In the genomic region with DNA sequence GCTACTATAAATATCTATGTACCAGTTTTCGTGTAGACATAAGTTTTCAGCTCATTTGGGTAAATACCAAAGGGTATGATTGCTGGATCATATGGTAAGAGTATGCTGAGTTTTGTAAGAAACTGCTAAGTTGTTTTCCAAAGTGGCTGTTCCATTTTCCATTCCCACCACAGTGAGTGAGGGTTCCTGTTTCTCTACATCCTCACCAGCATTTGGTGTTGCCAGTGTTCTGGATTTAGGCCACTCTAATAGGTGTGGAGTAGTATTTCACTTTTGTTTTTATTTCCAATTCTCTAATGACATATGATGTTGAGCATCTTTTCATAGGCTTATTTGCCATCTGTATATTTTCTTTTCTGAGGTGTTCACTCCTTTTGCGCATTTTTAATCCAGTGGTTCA, we compare ENCODE assay signal across 27 cellular contexts.
DNase-seq lines count a peak whose midpoint lies in the region; ATAC-seq, FAIRE-seq and TF ChIP-seq lines count a peak whose summit lies in the region.
"Had no signal": no experiment of that assay in that cellular context is flagged by ENCODE, and none has a peak within 500 bp of the region (broad histone marks: within the 10 kb centered on the region; RNA-seq: fewer than 3 reads in every experiment).

No MANE protein-coding gene starts in this region.

- H3K27ac ChIP-seq in K562 (ENCODE audit: extremely low read depth, low read depth, low read length): no peak overlapping the region
- H3K27ac ChIP-seq: BLaER1 treated with 17β-estradiol and CSF1 and Interleukin-3, amounts not matched to agents 10 nM and 100 nM; C4-2B had no signal

- H3K4me2 ChIP-seq in K562 (ENCODE audit: insufficient read depth, low read length): no peak overlapping the region
- H3K4me2 ChIP-seq: BLaER1 treated with 17β-estradiol and CSF1 and Interleukin-3, amounts not matched to agents 10 nM and 100 nM had no signal

- no TSS peak for BruUV-seq in K562 (replicated peaks; lab: Mats Ljungman, UMichigan)

- POLR2A ChIA-PET in K562 (lab: Yijun Ruan, JAX): interaction anchor here (0.8 kb wide), 1 partner anchor 54 kb away, joined by 4 read pairs; no protein-coding TSS in a partner anchor

- 83% methylated on average over 2 of the region's 2 CpGs for WGBS in K562 (ENCODE audit: insufficient coverage, low coverage, missing lambda C conversion rate)

- peak overlapping the region; percentile 8 for H3K27ac Mint-ChIP-seq in activated naive CD4-positive, alpha-beta T cell treated with anti-CD3 and anti-CD28 coated beads, Interleukin-2, amount 50 U/mL, for 24 hours
- H3K27ac Mint-ChIP-seq in activated naive CD4-positive, alpha-beta T cell treated with anti-CD3 and anti-CD28 coated beads, Interleukin-2, amount 10 ng/mL, durations not matched to agents 7 days and 5 days: no peak overlapping the region
- H3K27ac Mint-ChIP-seq: B cell; CD4-positive, alpha-beta T cell; CD8-positive, alpha-beta T cell had no signal

- no peaks in the 10 kb centered on the region for H3K27me3 ChIP-seq in K562 (ENCODE audit: control insufficient read depth in 2 of 2, insufficient read depth in 2 of 2, low read length in 2 of 2)
- H3K27me3 ChIP-seq: BLaER1 treated with 17β-estradiol and CSF1 and Interleukin-3, amounts not matched to agents 10 nM and 100 nM had no signal

- H3K9ac ChIP-seq in K562 (ENCODE audit: insufficient read depth in 1 of 2, low read depth in 2 of 2, low read length in 2 of 2): no peak overlapping the region
- H3K9ac ChIP-seq: BLaER1 treated with 17β-estradiol and CSF1 and Interleukin-3, amounts not matched to agents 10 nM and 100 nM had no signal

- CTCF ChIA-PET in activated naive CD4-positive, alpha-beta T cell treated with anti-CD3 and anti-CD28 coated beads, Interleukin-2, amount 10 ng/mL, durations not matched to agents 7 days and 5 days (lab: Charles Lee): interaction anchor here (1.0 kb wide), 1 partner anchor 13 kb away, joined by 5 read pairs; no protein-coding TSS in a partner anchor
- CTCF ChIA-PET in K562 (lab: Yijun Ruan, JAX; ENCODE audit: low intra/inter-chr PET ratio): no interaction called here

- H3K4me3 ChIP-seq in K562: no peak overlapping the region
- H3K4me3 ChIP-seq: BLaER1 treated with 17β-estradiol and CSF1 and Interleukin-3, amounts not matched to agents 10 nM and 100 nM; GM12878 had no signal

- 0 out of 2 replicates have a peak, but pooled peaks cover 5% of the 10 kb centered on the region for H4K20me1 ChIP-seq in K562 (replicated peaks; ENCODE audit: control insufficient read depth, insufficient read depth, low read length)

- no peak overlapping the region for H3K4me3 Mint-ChIP-seq in activated naive CD4-positive, alpha-beta T cell treated with anti-CD3 and anti-CD28 coated beads, Interleukin-2, amount 50 U/mL, for 24 hours
- H3K4me3 Mint-ChIP-seq in activated naive CD4-positive, alpha-beta T cell treated with anti-CD3 and anti-CD28 coated beads, Interleukin-2, amount 10 ng/mL, durations not matched to agents 7 days and 5 days: no peak overlapping the region
- H3K4me3 Mint-ChIP-seq: B cell; CD4-positive, alpha-beta T cell; CD8-positive, alpha-beta T cell had no signal

- H3K36me3 Mint-ChIP-seq in activated naive CD4-positive, alpha-beta T cell treated with anti-CD3 and anti-CD28 coated beads, Interleukin-2, amount 50 U/mL, for 24 hours: peaks cover 40% of the 10 kb centered on the region
- H3K36me3 Mint-ChIP-seq in activated naive CD4-positive, alpha-beta T cell treated with anti-CD3 and anti-CD28 coated beads, Interleukin-2, amount 10 ng/mL, durations not matched to agents 7 days and 5 days: peaks cover 21% of the 10 kb centered on the region

- peaks cover 63% of the 10 kb centered on the region for H3K79me2 ChIP-seq in K562 (ENCODE audit: control insufficient read depth, insufficient read depth, low read length)

- TF ChIP-seq EP300 in K562 (IDR thresholded peaks at IDR 0.05; ENCODE audit: low read length): no peak

- TF ChIP-seq CTCF in D721Med (IDR thresholded peaks at IDR 0.05; ENCODE audit: insufficient read depth, missing control alignments) (no peak), K562 (IDR thresholded peaks at IDR 0.05 in 2 of 3, conservative IDR thresholded peaks at IDR 0.05 in 1 of 3; ENCODE audit: insufficient read depth in 2 of 3, low read depth in 1 of 3, low read length in 3 of 3) (no peak)

- no peaks in the 10 kb centered on the region for H3K9me3 Mint-ChIP-seq in activated naive CD4-positive, alpha-beta T cell treated with anti-CD3 and anti-CD28 coated beads, Interleukin-2, amount 50 U/mL, for 24 hours
- H3K9me3 Mint-ChIP-seq in activated naive CD4-positive, alpha-beta T cell treated with anti-CD3 and anti-CD28 coated beads, Interleukin-2, amount 10 ng/mL, durations not matched to agents 7 days and 5 days: no peaks in the 10 kb centered on the region
- H3K9me3 Mint-ChIP-seq: CD4-positive, alpha-beta T cell; CD8-positive, alpha-beta T cell had no signal

- TF ChIP-seq POLR2A in K562 (conservative IDR thresholded peaks at IDR 0.05): no peak
- no peak for TF ChIP-seq POLR2A in H54 (IDR thresholded peaks at IDR 0.05; ENCODE audit: low read depth, low read length)

- no peak for ATAC-seq in K562
- ATAC-seq: CD8-positive, alpha-beta T cell; GM12878 had no signal

- no peaks in the 10 kb centered on the region for H3K9me3 ChIP-seq in K562 (replicated peaks; ENCODE audit: control insufficient read depth, insufficient read depth, low read depth, low read length)
- H3K9me3 ChIP-seq: BLaER1 treated with 17β-estradiol and CSF1 and Interleukin-3, amounts not matched to agents 10 nM and 100 nM; Caco-2 had no signal

- FAIRE-seq in D721Med (lab: Jason Lieb, UNC): peak; percentile 79
- no peak for FAIRE-seq in K562 (lab: Jason Lieb, UNC)
- FAIRE-seq in H54 (lab: Jason Lieb, UNC): no peak
- FAIRE-seq: A204.1, GM12878, GM12892, GM18507 had no signal

- no peak for TF ChIP-seq RAD21 in K562 (CRISPR knock-in tag; conservative IDR thresholded peaks at IDR 0.05 in 1 of 2, IDR thresholded peaks at IDR 0.05 in 1 of 2)

- no peak for DNase-seq in activated naive CD4-positive, alpha-beta T cell treated with anti-CD3 and anti-CD28 coated beads, Interleukin-2, amount 10 ng/mL, durations not matched to agents 7 days and 5 days
- no peak for DNase-seq in D721Med (ENCODE audit: insufficient read length, low spot score)
- no peak for DNase-seq in K562 (ENCODE audit: extremely low read depth in 1 of 4, low spot score in 3 of 4)
- no peak for DNase-seq in NCI-H1092 treated with DMSO at 0.1 percent for 48 hours (lab: John Stamatoyannopoulos, UW)
- no peak for DNase-seq in H54 (ENCODE audit: insufficient read length, low spot score)
- DNase-seq in SW480 (ENCODE audit: low spot score): no peak
- DNase-seq: 8988T; AML-193; Caco-2; Calu3; CD4-positive, alpha-beta T cell; CD8-positive, alpha-beta T cell; DMS 273 treated with DMSO at 0.1 percent for 48 hours; DMS153; DMS53; DMS79; DND-41; EL; GDM1 had no signal

- peaks cover 17 to 38% of the 10 kb centered on the region in 2 experiments for H3K4me1 ChIP-seq in K562 (replicated peaks in 1 of 2; ENCODE audit: control insufficient read depth in 2 of 2, insufficient read depth in 2 of 2, low read length in 2 of 2)

- peaks cover 37% of the 10 kb centered on the region; the same call in 2 of the 3 replicates for H3K36me3 ChIP-seq in K562 (ENCODE audit: control insufficient read depth, insufficient read depth, low read length)

- H3K9me1 ChIP-seq in K562 (ENCODE audit: control insufficient read depth, insufficient read depth, low read length): no peaks in the 10 kb centered on the region

- H2AFZ ChIP-seq in K562 (ENCODE audit: low read depth, low read length): no peak overlapping the region

- peaks cover 42% of the 10 kb centered on the region for H3K4me1 Mint-ChIP-seq in activated naive CD4-positive, alpha-beta T cell treated with anti-CD3 and anti-CD28 coated beads, Interleukin-2, amount 50 U/mL, for 24 hours
- H3K4me1 Mint-ChIP-seq in activated naive CD4-positive, alpha-beta T cell treated with anti-CD3 and anti-CD28 coated beads, Interleukin-2, amount 10 ng/mL, durations not matched to agents 7 days and 5 days: peaks cover 12% of the 10 kb centered on the region

- no peaks in the 10 kb centered on the region for H3K27me3 Mint-ChIP-seq in activated naive CD4-positive, alpha-beta T cell treated with anti-CD3 and anti-CD28 coated beads, Interleukin-2, amount 50 U/mL, for 24 hours
- H3K27me3 Mint-ChIP-seq in activated naive CD4-positive, alpha-beta T cell treated with anti-CD3 and anti-CD28 coated beads, Interleukin-2, amount 10 ng/mL, durations not matched to agents 7 days and 5 days: no peaks in the 10 kb centered on the region
- H3K27me3 Mint-ChIP-seq: B cell; CD4-positive, alpha-beta T cell had no signal

- intact Hi-C loops in K562 (cut with micrococcal nuclease): loop anchor here (10.0 kb wide), 1 partner anchor 334 kb away; no protein-coding TSS in a partner anchor

- in situ Hi-C loops in K562 (cut with MboI): no loop called here

TF ChIP-seq in K562, 482 proteins besides CTCF, POLR2A, EP300 and RAD21 (continues in another document):
- peak; percentile 70 for TF ChIP-seq RBM25 (IDR thresholded peaks at IDR 0.05; ENCODE audit: low read depth, low read length, severe bottlenecking)
- TF ChIP-seq ESRRB (CRISPR knock-in tag; IDR thresholded peaks at IDR 0.05; ENCODE audit: borderline replicate concordance): no peak
- no peak for TF ChIP-seq ATF1 (CRISPR knock-in tag; IDR thresholded peaks at IDR 0.05)
- no peak for TF ChIP-seq ATF1 (tag; IDR thresholded peaks at IDR 0.05)
- TF ChIP-seq SIN3B (IDR thresholded peaks at IDR 0.05; ENCODE audit: low read depth): no peak
